ENCODE assay signal across 28 cellular contexts in genomic region chr7:18306696-18307095, GRCh38.
"Had no signal": no experiment of that assay in that cellular context is flagged by ENCODE, and none has a peak within 500 bp of the region (broad histone marks: within the 10 kb centered on the region; RNA-seq: fewer than 3 reads in every experiment).

No MANE protein-coding gene starts in this region.

- H3K36me3 Mint-ChIP-seq: immature natural killer cell, mesothelial cell of epicardium, natural killer cell had no signal

- H3K27me3 ChIP-seq: left lung, pancreas, stomach, testis, thyroid gland, transverse colon, upper lobe of right lung had no signal

- H3K4me1 Mint-ChIP-seq: mesothelial cell of epicardium had no signal

- H3K4me1 ChIP-seq: left lung, pancreas, prostate gland, testis, thyroid gland, upper lobe of right lung had no signal

- H3K36me3 ChIP-seq: left lung, lower lobe of right lung, pancreas, prostate gland, stomach, thyroid gland, transverse colon, upper lobe of right lung had no signal

- H3K4me3 Mint-ChIP-seq: immature natural killer cell; mesothelial cell of epicardium; natural killer cell; stimulated activated naive B cell treated with anti-CD40 and anti-IgM and Interleukin-4, amounts not matched to agents 10 μg/mL and 1 μg/mL and 100 μg/mL, for 72 hours had no signal

- H3K9me3 Mint-ChIP-seq: natural killer cell had no signal

- H3K27me3 Mint-ChIP-seq: naive B cell; stimulated activated naive B cell treated with anti-CD40 and anti-IgM and Interleukin-4, amounts not matched to agents 10 μg/mL and 1 μg/mL and 100 μg/mL, for 72 hours had no signal

- H3K9me3 ChIP-seq: left lung, lower lobe of right lung, pancreas, prostate gland, stomach, testis, thyroid gland, transverse colon, upper lobe of right lung had no signal

- ATAC-seq: left colon; left lung; lower lobe of right lung; natural killer cell; pancreas; sciatic nerve; stimulated activated naive B cell treated with anti-CD40 and anti-IgM and Interleukin-4, amounts not matched to agents 10 μg/mL and 1 μg/mL and 100 μg/mL, for 72 hours; stimulated activated naive CD8-positive, alpha-beta T cell treated with anti-CD3 and anti-CD28 coated beads, Interleukin-15, Interleukin-2, amounts not matched to agents 100 U/mL and 50 U/mL, for 24 hours; upper lobe of right lung had no signal

- DNase-seq: hypothalamus; immature natural killer cell; kidney; left colon; lower lobe of right lung; mammary epithelial cell; mesenchymal stem cell; naive B cell; natural killer cell; pancreas; retina; right cardiac atrium; stimulated activated CD4-positive, alpha-beta T cell treated with anti-CD3 and anti-CD28 coated beads, Interleukin-12 subunit alpha, Interleukin-12 subunit beta, amount 100 ng/mL, for 4 hours; stimulated activated CD4-positive, alpha-beta T cell treated with anti-CD3 and anti-CD28 coated beads, Interleukin-15, amount 100 ng/mL, for 24 hours; stimulated activated CD4-positive, alpha-beta T cell treated with anti-CD3 and anti-CD28 coated beads, Interleukin-2, amount 100 ng/mL, for 24 hours; stimulated activated CD4-positive, alpha-beta T cell treated with anti-CD3 and anti-CD28 coated beads, Interleukin-4, amount 100 ng/mL, for 1 hour; stimulated activated naive B cell treated with anti-CD40 and anti-IgM and Interleukin-4, amounts not matched to agents 10 μg/mL and 1 μg/mL and 100 μg/mL, for 72 hours; stimulated activated naive CD8-positive, alpha-beta T cell treated with anti-CD3 and anti-CD28 coated beads, Interleukin-15, Interleukin-2, amounts not matched to agents 100 U/mL and 50 U/mL, for 24 hours; stomach; testis; thyroid gland; transverse colon; upper lobe of right lung had no signal

- H3K27ac ChIP-seq: left lung, lower lobe of right lung, pancreas, prostate gland, skin epidermis, stomach, testis, thyroid gland, transverse colon, upper lobe of right lung had no signal

- H3K4me3 ChIP-seq: left lung, lower lobe of right lung, pancreas, prostate gland, skin epidermis, stomach, testis, thyroid gland, transverse colon, upper lobe of right lung had no signal

- H3K27ac Mint-ChIP-seq: immature natural killer cell; mesothelial cell of epicardium; stimulated activated naive B cell treated with anti-CD40 and anti-IgM and Interleukin-4, amounts not matched to agents 10 μg/mL and 1 μg/mL and 100 μg/mL, for 72 hours had no signal
